ENCODE assay signal across 26 cellular contexts in the genomic region with DNA sequence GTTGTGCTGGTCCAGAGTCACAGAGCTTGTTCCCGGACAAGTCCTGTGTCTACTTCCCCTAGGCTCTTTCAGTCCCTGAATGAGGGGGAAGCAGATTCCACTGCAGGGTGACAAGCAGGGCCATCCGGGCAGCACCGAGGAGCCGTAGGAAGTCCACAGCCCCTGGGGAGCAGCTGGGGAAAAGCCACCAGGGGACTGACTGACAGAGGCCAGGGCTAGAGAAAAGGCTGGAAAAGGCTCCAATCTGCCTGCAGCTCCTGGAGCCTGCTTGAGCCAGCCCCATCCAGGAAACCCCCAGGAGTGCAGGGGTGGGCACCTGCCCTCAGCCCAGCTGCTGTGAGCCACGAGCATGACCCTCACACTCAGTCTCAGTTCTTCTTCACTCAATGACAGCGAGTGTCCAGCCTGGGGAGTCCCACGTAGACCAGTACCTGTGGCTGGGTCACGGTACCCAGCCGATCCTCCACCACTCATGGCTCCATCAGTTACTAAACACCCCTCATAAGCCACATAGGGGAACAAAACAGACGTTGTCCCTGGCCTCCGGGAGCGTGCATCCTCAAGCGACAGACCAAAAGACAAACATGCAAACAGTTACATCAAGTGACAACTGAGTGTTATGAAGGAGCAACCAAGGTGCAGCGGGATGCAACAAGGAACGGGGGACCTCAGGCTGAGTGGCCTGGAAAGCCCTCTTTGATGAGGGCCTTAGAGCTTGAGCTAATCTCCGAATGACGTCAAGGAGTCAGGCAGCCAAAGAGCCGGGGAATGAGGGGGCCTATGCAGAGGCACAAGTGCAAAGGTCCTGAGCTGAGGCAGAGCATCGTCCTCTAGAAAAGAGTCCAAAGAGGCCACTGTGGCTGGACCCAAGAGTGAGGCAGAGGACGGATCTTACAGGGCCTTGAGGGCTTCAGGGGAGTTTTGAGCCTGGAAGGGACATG. TPM values are rescaled to one million over a fixed set of nuclear protein-coding genes. Genes with fewer than 3 reads are reported as not detected.
"Had no signal": no experiment of that assay in that cellular context is flagged by ENCODE, and none has a peak within 500 bp of the region (broad histone marks: within the 10 kb centered on the region; RNA-seq: fewer than 3 reads in every experiment).

No MANE protein-coding gene starts in this region.

- H3K4me3 Mint-ChIP-seq: activated CD4-positive, alpha-beta memory T cell treated with anti-CD3 and anti-CD28 coated beads, Interleukin-2, amount 10 ng/mL, durations not matched to agents 7 days and 5 days; activated naive CD4-positive, alpha-beta T cell treated with anti-CD3 and anti-CD28 coated beads for 36 hours; activated naive CD8-positive, alpha-beta T cell treated with anti-CD3 and anti-CD28 coated beads, Interleukin-2, amount 50 U/mL, for 24 hours; activated T-cell treated with anti-CD3 and anti-CD28 coated beads, Interleukin-2, amount 50 U/mL, for 72 hours; stimulated activated naive CD8-positive, alpha-beta T cell treated with anti-CD3 and anti-CD28 coated beads, Interleukin-15, Interleukin-2, amounts not matched to agents 100 ng/mL and 50 ng/mL, for 24 hours had no signal

- H3K27me3 ChIP-seq: brain microvascular endothelial cell, right atrium auricular region, thyroid gland, upper lobe of right lung had no signal

- H3K27ac Mint-ChIP-seq: activated CD4-positive, alpha-beta memory T cell treated with anti-CD3 and anti-CD28 coated beads, Interleukin-2, amount 10 ng/mL, durations not matched to agents 7 days and 5 days; activated naive CD4-positive, alpha-beta T cell treated with anti-CD3 and anti-CD28 coated beads for 36 hours; activated naive CD8-positive, alpha-beta T cell treated with anti-CD3 and anti-CD28 coated beads, Interleukin-2, amount 50 U/mL, for 24 hours; activated T-cell treated with anti-CD3 and anti-CD28 coated beads, Interleukin-2, amount 50 U/mL, for 72 hours; stimulated activated naive CD8-positive, alpha-beta T cell treated with anti-CD3 and anti-CD28 coated beads, Interleukin-15, Interleukin-2, amounts not matched to agents 100 ng/mL and 50 ng/mL, for 24 hours had no signal

- ATAC-seq: activated naive CD8-positive, alpha-beta T cell treated with anti-CD3 and anti-CD28 coated beads, Interleukin-2, amount 50 U/mL, for 24 hours; activated T-cell treated with anti-CD3 and anti-CD28 coated beads, Interleukin-2, amount 50 U/mL, for 72 hours; foreskin keratinocyte; lower lobe of right lung; mucosa of descending colon; upper lobe of right lung had no signal

- H3K9me3 ChIP-seq: lower lobe of right lung, mucosa of descending colon, prostate gland, right atrium auricular region, thyroid gland, upper lobe of right lung had no signal

- DNase-seq: activated CD4-positive, alpha-beta memory T cell treated with anti-CD3 and anti-CD28 coated beads, Interleukin-2, amount 10 ng/mL, durations not matched to agents 7 days and 5 days; activated CD4-positive, alpha-beta T cell treated with anti-CD3 and anti-CD28 coated beads for 48 hours; activated CD4-positive, CD25-positive, alpha-beta regulatory T cell; activated effector memory CD4-positive, alpha-beta T cell treated with Interleukin-2 at 50 U/mL for 16 hours; activated naive CD4-positive, alpha-beta T cell treated with anti-CD3 and anti-CD28 coated beads for 36 hours; activated naive CD8-positive, alpha-beta T cell treated with anti-CD3 and anti-CD28 coated beads, Interleukin-2, amount 50 U/mL, for 24 hours; activated T-cell treated with anti-CD3 and anti-CD28 coated beads, Interleukin-2, amount 50 U/mL, for 72 hours; brain microvascular endothelial cell; effector memory CD4-positive, alpha-beta T cell; foreskin keratinocyte; kidney; lower lobe of right lung; mesendoderm; mucosa of descending colon; stimulated activated CD4-positive, alpha-beta T cell treated with anti-CD3 and anti-CD28 coated beads, Interleukin-12 subunit alpha, Interleukin-12 subunit beta, amount 100 ng/mL, for 4 hours; stimulated activated CD4-positive, alpha-beta T cell treated with anti-CD3 and anti-CD28 coated beads, Interleukin-4, amount 100 ng/mL, for 4 hours; substantia nigra; T-helper 1 cell; T-helper 9 cell; thyroid gland; upper lobe of right lung had no signal

- H3K4me3 ChIP-seq: lower lobe of right lung, mucosa of descending colon, prostate gland, right atrium auricular region, thyroid gland, upper lobe of right lung had no signal

- H3K27ac ChIP-seq: brain microvascular endothelial cell, foreskin keratinocyte, lower lobe of right lung, prostate gland, thyroid gland, upper lobe of right lung had no signal

- H3K4me1 Mint-ChIP-seq: activated CD4-positive, alpha-beta memory T cell treated with anti-CD3 and anti-CD28 coated beads, Interleukin-2, amount 10 ng/mL, durations not matched to agents 7 days and 5 days; activated naive CD8-positive, alpha-beta T cell treated with anti-CD3 and anti-CD28 coated beads, Interleukin-2, amount 50 U/mL, for 24 hours had no signal

- H3K36me3 ChIP-seq: brain microvascular endothelial cell, thyroid gland had no signal

- H3K4me1 ChIP-seq: foreskin keratinocyte, lower lobe of right lung, prostate gland, thyroid gland, upper lobe of right lung had no signal

- FAIRE-seq: colon, kidney had no signal

- H3K27me3 Mint-ChIP-seq: activated CD4-positive, alpha-beta memory T cell treated with anti-CD3 and anti-CD28 coated beads, Interleukin-2, amount 10 ng/mL, durations not matched to agents 7 days and 5 days; activated naive CD8-positive, alpha-beta T cell treated with anti-CD3 and anti-CD28 coated beads, Interleukin-2, amount 50 U/mL, for 24 hours; stimulated activated naive CD8-positive, alpha-beta T cell treated with anti-CD3 and anti-CD28 coated beads, Interleukin-15, Interleukin-2, amounts not matched to agents 100 ng/mL and 50 ng/mL, for 24 hours had no signal

- H3K9me3 Mint-ChIP-seq: activated CD4-positive, alpha-beta memory T cell treated with anti-CD3 and anti-CD28 coated beads, Interleukin-2, amount 10 ng/mL, durations not matched to agents 7 days and 5 days; activated naive CD4-positive, alpha-beta T cell treated with anti-CD3 and anti-CD28 coated beads for 36 hours; activated naive CD8-positive, alpha-beta T cell treated with anti-CD3 and anti-CD28 coated beads, Interleukin-2, amount 50 U/mL, for 24 hours; activated T-cell treated with anti-CD3 and anti-CD28 coated beads, Interleukin-2, amount 50 U/mL, for 72 hours; stimulated activated naive CD8-positive, alpha-beta T cell treated with anti-CD3 and anti-CD28 coated beads, Interleukin-15, Interleukin-2, amounts not matched to agents 100 ng/mL and 50 ng/mL, for 24 hours had no signal

RNA-seq across cellular contexts. Expression of gene VSTM2L, which starts 24.8 kb away (rescaled TPM):
- total RNA-seq: activated naive CD4-positive, alpha-beta T cell treated with anti-CD3 and anti-CD28 coated beads for 36 hours; dermis microvascular lymphatic vessel endothelial cell had no signal
